ENCODE assay signal across 16 cellular contexts in the genomic region with DNA sequence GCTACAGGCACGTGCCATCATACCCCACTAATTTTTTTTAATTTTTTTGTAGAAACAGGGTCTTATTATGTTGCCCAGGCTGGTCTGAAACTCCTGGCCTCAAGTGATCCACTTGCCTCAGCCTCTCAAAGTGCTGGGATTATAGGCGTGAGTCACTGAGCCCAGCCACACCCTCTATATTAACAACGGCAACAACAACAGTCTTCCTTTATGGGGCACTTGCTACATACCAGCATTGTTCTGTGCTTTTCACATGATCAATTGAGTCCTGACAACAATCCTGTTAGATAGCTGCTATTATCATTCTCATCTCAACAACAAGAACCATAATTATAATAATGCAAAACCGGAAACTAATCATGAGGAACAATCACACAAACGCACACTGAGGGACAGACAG. TPM values are rescaled to one million over a fixed set of nuclear protein-coding genes. Genes with fewer than 3 reads are reported as not detected.
DNase-seq lines count a peak whose midpoint lies in the region; ATAC-seq, FAIRE-seq and TF ChIP-seq lines count a peak whose summit lies in the region.
"Had no signal": no experiment of that assay in that cellular context is flagged by ENCODE, and none has a peak within 500 bp of the region (broad histone marks: within the 10 kb centered on the region; RNA-seq: fewer than 3 reads in every experiment).

No MANE protein-coding gene starts in this region.

- POLR2A ChIA-PET in K562 (lab: Yijun Ruan, JAX), result interaction anchor here (1.0 to 1.5 kb wide), 3 partner anchors 12 to 22 kb away, joined by 3 to 4 read pairs (median 4); partner anchors contain the start of genes ARL5C and RPL19
- POLR2A ChIA-PET in CD8-positive, alpha-beta T cell (lab: Charles Lee), result no interaction called here

- no peak for TF ChIP-seq CTCF in K562 (IDR thresholded peaks at IDR 0.05 in 2 of 3, conservative IDR thresholded peaks at IDR 0.05 in 1 of 3; ENCODE audit: insufficient read depth in 2 of 3, low read depth in 1 of 3, low read length in 3 of 3)
- no peak for TF ChIP-seq CTCF in CD8-positive, alpha-beta T cell (IDR thresholded peaks at IDR 0.05)

- no peak for TF ChIP-seq EP300 in K562 (IDR thresholded peaks at IDR 0.05; ENCODE audit: low read length)

- H3K27ac ChIP-seq in ACC112 (ENCODE audit: low read depth, low read length), result peak overlapping the region; percentile 70
- H3K27ac ChIP-seq in K562 (ENCODE audit: extremely low read depth, low read depth, low read length), result no peak overlapping the region; the same call in 2 of the 3 replicates
- H3K27ac ChIP-seq in CD8-positive, alpha-beta T cell (ENCODE audit: low read depth, low read length), result no peak overlapping the region
- H3K27ac ChIP-seq: sigmoid colon had no signal

- H2AFZ ChIP-seq in ACC112 (ENCODE audit: low read length, unreplicated experiment), result no peak overlapping the region
- H2AFZ ChIP-seq in K562 (ENCODE audit: low read depth, low read length), result no peak overlapping the region

- peaks cover 40% of the 10 kb centered on the region for H3K36me3 Mint-ChIP-seq in CD8-positive, alpha-beta T cell

- in situ Hi-C loops in K562 (cut with MboI), result no loop called here

- DNase-seq in MG63 (peak; percentile 65), K562 (ENCODE audit: extremely low read depth in 1 of 4, low spot score in 3 of 4) (no peak), lung microvascular endothelial cell (ENCODE audit: low read depth in 2 of 2) (peak; percentile 57 to 70)
- DNase-seq in stimulated activated naive CD4-positive, alpha-beta T cell treated with Interleukin-2 at 50 U/mL for 16 hours (lab: John Stamatoyannopoulos, UW), result no peak
- DNase-seq in CD8-positive, alpha-beta T cell, result no peak
- DNase-seq: activated B cell treated with CpG ODN at 0.5 μM for 24 hours; activated T-cell treated with anti-CD3 and anti-CD28 coated beads, Interleukin-2, amount 50 U/mL, for 1 hour; GF-D8; Karpas-422; NCI-H446 treated with DMSO at 0.1 percent for 48 hours; SHP77; sigmoid colon; tibial artery had no signal

- WGBS in K562 (ENCODE audit: insufficient coverage, low coverage, missing lambda C conversion rate), result 38% methylated on average over 5 of the region's 5 CpGs

- BruUV-seq in K562 (replicated peaks; lab: Mats Ljungman, UMichigan), result no TSS peak

- no peaks in the 10 kb centered on the region for H3K27me3 Mint-ChIP-seq in CD8-positive, alpha-beta T cell (ENCODE audit: low read depth)

- H3K79me2 ChIP-seq in ACC112 (ENCODE audit: control insufficient read depth, insufficient read depth, low read length, unreplicated experiment) (no peaks in the 10 kb centered on the region), K562 (ENCODE audit: control insufficient read depth, insufficient read depth, low read length) (no peaks in the 10 kb centered on the region)

- no peak overlapping the region for H3K4me2 ChIP-seq in K562 (ENCODE audit: insufficient read depth, low read length)

- no peak overlapping the region for H3K27ac Mint-ChIP-seq in CD8-positive, alpha-beta T cell
- H3K27ac Mint-ChIP-seq: activated B cell treated with CpG ODN at 0.5 μM for 24 hours had no signal

- peaks cover 5% of the 10 kb centered on the region for H3K9me1 ChIP-seq in K562 (ENCODE audit: control insufficient read depth, insufficient read depth, low read length)

- H3K9me3 ChIP-seq in MG63, result no peaks in the 10 kb centered on the region
- H3K9me3 ChIP-seq in K562 (replicated peaks; ENCODE audit: control insufficient read depth, insufficient read depth, low read depth, low read length), result no peaks in the 10 kb centered on the region
- H3K9me3 ChIP-seq in CD8-positive, alpha-beta T cell (ENCODE audit: low read length), result no peaks in the 10 kb centered on the region
- H3K9me3 ChIP-seq: sigmoid colon, tibial artery had no signal

- no peak for TF ChIP-seq RAD21 in K562 (CRISPR knock-in tag; conservative IDR thresholded peaks at IDR 0.05 in 1 of 2, IDR thresholded peaks at IDR 0.05 in 1 of 2)

- H3K36me3 ChIP-seq in ACC112 (ENCODE audit: insufficient read depth, low read length), result peaks cover 11% of the 10 kb centered on the region; the same call in 1 of the 2 replicates
- peaks cover 42% of the 10 kb centered on the region for H3K36me3 ChIP-seq in MG63
- peaks cover 21% of the 10 kb centered on the region; the same call in 2 of the 3 replicates for H3K36me3 ChIP-seq in K562 (ENCODE audit: control insufficient read depth, insufficient read depth, low read length)
- no peaks in the 10 kb centered on the region for H3K36me3 ChIP-seq in CD8-positive, alpha-beta T cell (ENCODE audit: insufficient read depth, low read length)

- H3K9me3 Mint-ChIP-seq in CD8-positive, alpha-beta T cell, result no peaks in the 10 kb centered on the region
- H3K9me3 Mint-ChIP-seq: activated B cell treated with CpG ODN at 0.5 μM for 24 hours had no signal

- ATAC-seq in K562, result no peak
- ATAC-seq in HG03039 (IDR thresholded peaks at IDR 0.05; ENCODE audit: unreplicated experiment), result no peak
- ATAC-seq in GM21390 (IDR thresholded peaks at IDR 0.05; ENCODE audit: unreplicated experiment), result no peak
- no peak for ATAC-seq in CD8-positive, alpha-beta T cell

- H3K27me3 ChIP-seq in ACC112 (ENCODE audit: insufficient read depth, low read length), result no peaks in the 10 kb centered on the region
- H3K27me3 ChIP-seq in MG63, result no peaks in the 10 kb centered on the region
- H3K27me3 ChIP-seq in K562 (ENCODE audit: control insufficient read depth in 2 of 2, insufficient read depth in 2 of 2, low read length in 2 of 2), result no peaks in the 10 kb centered on the region
- H3K27me3 ChIP-seq in CD8-positive, alpha-beta T cell (ENCODE audit: insufficient read depth, low read length), result no peaks in the 10 kb centered on the region
- H3K27me3 ChIP-seq: sigmoid colon, tibial artery had no signal

- H3K4me3 ChIP-seq in ACC112 (ENCODE audit: low read depth, low read length), result no peak overlapping the region
- no peak overlapping the region for H3K4me3 ChIP-seq in MG63
- H3K4me3 ChIP-seq in K562, result no peak overlapping the region
- H3K4me3 ChIP-seq in CD8-positive, alpha-beta T cell (ENCODE audit: low read depth, low read length), result no peak overlapping the region
- H3K4me3 ChIP-seq: sigmoid colon, tibial artery had no signal

- H4K20me1 ChIP-seq in K562 (replicated peaks; ENCODE audit: control insufficient read depth, insufficient read depth, low read length), result peaks cover 6% of the 10 kb centered on the region

- H3K9ac ChIP-seq in K562 (ENCODE audit: insufficient read depth in 1 of 2, low read depth in 2 of 2, low read length in 2 of 2), result no peak overlapping the region

- H3K4me3 Mint-ChIP-seq in CD8-positive, alpha-beta T cell, result no peak overlapping the region
- H3K4me3 Mint-ChIP-seq: activated B cell treated with CpG ODN at 0.5 μM for 24 hours had no signal

- CTCF ChIA-PET in K562 (lab: Yijun Ruan, JAX; ENCODE audit: low intra/inter-chr PET ratio), result no interaction called here
- CTCF ChIA-PET in CD8-positive, alpha-beta T cell (lab: Charles Lee), result interaction anchor here (0.6 to 6.6 kb wide), 5 partner anchors 13 to 196 kb away, joined by 3 to 142 read pairs (median 5); partner anchors contain the start of gene ARL5C

- peaks cover 7% of the 10 kb centered on the region for H3K4me1 Mint-ChIP-seq in CD8-positive, alpha-beta T cell (ENCODE audit: low read depth)

- H3K4me1 ChIP-seq in ACC112 (ENCODE audit: control insufficient read depth, insufficient read depth, low read length, unreplicated experiment) (peaks cover 13% of the 10 kb centered on the region), K562 (replicated peaks in 1 of 2; ENCODE audit: control insufficient read depth in 2 of 2, insufficient read depth in 2 of 2, low read length in 2 of 2) (peaks cover 7 to 33% of the 10 kb centered on the region in 2 experiments)
- peaks cover 5% of the 10 kb centered on the region for H3K4me1 ChIP-seq in CD8-positive, alpha-beta T cell (ENCODE audit: insufficient read depth, low read length)

- no peak for TF ChIP-seq POLR2A in K562 (conservative IDR thresholded peaks at IDR 0.05)

- intact Hi-C loops in K562 (cut with micrococcal nuclease), result no loop called here
- intact Hi-C loops in CD8-positive, alpha-beta T cell (cut with DNase I, micrococcal nuclease), result loop anchor here in 1 of 2 experiments (5.0 kb wide), 1 partner anchor 416 kb away; no protein-coding TSS in a partner anchor

- no peak for FAIRE-seq in K562 (lab: Jason Lieb, UNC)

RNA-seq across cellular contexts. Expression of gene ARL5C, which starts 12.6 kb away (rescaled TPM):
- not detected in 2 replicates for total RNA-seq in MG63 (2014; rRNA removed; shearing (Covaris generic); ENCODE audit: low replicate concordance)
- 0.16 TPM in 1 of 2 replicates, not detected in the other for total RNA-seq in K562 (2011; cell fraction: chromatin; rRNA removed; ENCODE audit: low replicate concordance)
- total RNA-seq in K562 (2011; cell fraction: nucleolus; rRNA removed), result not detected in 2 replicates
- not detected in 2 replicates for total RNA-seq in K562 (2011; cell fraction: nucleoplasm; rRNA removed)
- total RNA-seq in K562 (2014; rRNA removed) (not detected in 2 replicates), K562 (2014; rRNA removed; fragmentation: Illumina TruSeq; extraction: Trizol) (not detected in 2 replicates), K562 (2015; rRNA removed; fragmentation: Illumina TruSeq; extraction: Trizol) (not detected in 2 replicates), K562 (2021) (not detected in 2 replicates), lung microvascular endothelial cell (not detected in 2 replicates)
- polyA plus RNA-seq in K562 (2011; rRNA removed) (not detected in 2 replicates), K562 (2014; fragmentation: Illumina TruSeq; extraction: Trizol) (not detected in 2 replicates), K562 (2014; fragmentation: Nextera tagmentation; extraction: Ambion mirVana) (not detected), K562 (2014; rRNA removed) (not detected in 2 replicates)
- not detected in 2 replicates for polyA plus RNA-seq in K562 (2011; cell fraction: cytosol; rRNA removed)
- not detected in 2 replicates for polyA plus RNA-seq in K562 (2011; cell fraction: nucleus; rRNA removed)
- not detected in 2 replicates for polyA plus RNA-seq in K562 (2012)
- not detected in 2 replicates for polyA minus RNA-seq in K562 (2011; rRNA and poly(A)+ RNA removed)
- not detected in 2 replicates for polyA minus RNA-seq in K562 (2011; cell fraction: cytosol; rRNA and poly(A)+ RNA removed)
- not detected in 2 replicates for polyA minus RNA-seq in K562 (2011; cell fraction: nucleus; rRNA and poly(A)+ RNA removed)
- total RNA-seq in CD8-positive, alpha-beta T cell, result not detected
- total RNA-seq: activated B cell treated with CpG ODN at 0.5 μM for 24 hours had no signal
- polyA plus RNA-seq: sigmoid colon had no signal

RNA-seq across cellular contexts. Expression of gene CACNB1, which starts 19.0 kb away (rescaled TPM):
- total RNA-seq in MG63 (2014; rRNA removed; shearing (Covaris generic); ENCODE audit: low replicate concordance), result 2.2 and 2.4 TPM in 2 replicates
- 38.1 and 87.3 TPM in 2 replicates for total RNA-seq in K562 (2011; cell fraction: chromatin; rRNA removed; ENCODE audit: low replicate concordance)
- total RNA-seq in K562 (2011; cell fraction: nucleolus; rRNA removed), result 39.5 and 41.0 TPM in 2 replicates
- total RNA-seq in K562 (2011; cell fraction: nucleoplasm; rRNA removed), result 40.0 and 54.4 TPM in 2 replicates
- total RNA-seq in K562 (2014; rRNA removed), result 2.2 and 3.7 TPM in 2 replicates
- total RNA-seq in K562 (2014; rRNA removed; fragmentation: Illumina TruSeq; extraction: Trizol), result 2.6 and 3.6 TPM in 2 replicates
- 1.7 and 2.0 TPM in 2 replicates for total RNA-seq in K562 (2015; rRNA removed; fragmentation: Illumina TruSeq; extraction: Trizol)
- total RNA-seq in K562 (2021), result 6.7 and 7.4 TPM in 2 replicates
- polyA plus RNA-seq in K562 (2011; rRNA removed), result 3.0 and 3.2 TPM in 2 replicates
- 1.5 and 3.4 TPM in 2 replicates for polyA plus RNA-seq in K562 (2011; cell fraction: cytosol; rRNA removed)
- 10.8 and 29.9 TPM in 2 replicates for polyA plus RNA-seq in K562 (2011; cell fraction: nucleus; rRNA removed)
- polyA plus RNA-seq in K562 (2012), result 2.1 and 2.9 TPM in 2 replicates
- polyA plus RNA-seq in K562 (2014; fragmentation: Illumina TruSeq; extraction: Trizol), result 3.0 and 3.6 TPM in 2 replicates
- polyA plus RNA-seq in K562 (2014; fragmentation: Nextera tagmentation; extraction: Ambion mirVana), result under 1 TPM; 0.08 to 0.18 TPM
- polyA plus RNA-seq in K562 (2014; rRNA removed), result 3.7 and 4.6 TPM in 2 replicates
- 8.4 and 16.2 TPM in 2 replicates for polyA minus RNA-seq in K562 (2011; rRNA and poly(A)+ RNA removed)
- 2.5 and 5.3 TPM in 2 replicates for polyA minus RNA-seq in K562 (2011; cell fraction: cytosol; rRNA and poly(A)+ RNA removed)
- 8.2 and 16.4 TPM in 2 replicates for polyA minus RNA-seq in K562 (2011; cell fraction: nucleus; rRNA and poly(A)+ RNA removed)
- total RNA-seq in lung microvascular endothelial cell, result 0.65 and 0.99 TPM in 2 replicates
- 10 to 100 TPM in 1 of 2 experiments, 1 to 10 TPM in 1; 9.1 to 11.8 TPM for total RNA-seq in CD8-positive, alpha-beta T cell

RNA-seq across cellular contexts. Expression of gene RPL19, which starts 21.6 kb away (rescaled TPM):
- 4,123 and 4,721 TPM in 2 replicates for total RNA-seq in MG63 (2014; rRNA removed; shearing (Covaris generic); ENCODE audit: low replicate concordance)
- 162 and 216 TPM in 2 replicates for total RNA-seq in K562 (2011; cell fraction: chromatin; rRNA removed; ENCODE audit: low replicate concordance)
- 446 and 472 TPM in 2 replicates for total RNA-seq in K562 (2011; cell fraction: nucleolus; rRNA removed)
- 512 and 741 TPM in 2 replicates for total RNA-seq in K562 (2011; cell fraction: nucleoplasm; rRNA removed)
- total RNA-seq in K562 (2014; rRNA removed), result 3,823 and 4,254 TPM in 2 replicates
- 2,411 and 3,109 TPM in 2 replicates for total RNA-seq in K562 (2014; rRNA removed; fragmentation: Illumina TruSeq; extraction: Trizol)
- 3,681 and 3,727 TPM in 2 replicates for total RNA-seq in K562 (2015; rRNA removed; fragmentation: Illumina TruSeq; extraction: Trizol)
- 2,367 and 2,508 TPM in 2 replicates for total RNA-seq in K562 (2021)
- polyA plus RNA-seq in K562 (2011; rRNA removed), result 1,550 and 2,263 TPM in 2 replicates
- polyA plus RNA-seq in K562 (2011; cell fraction: cytosol; rRNA removed), result 1,909 and 2,489 TPM in 2 replicates
- 662 and 945 TPM in 2 replicates for polyA plus RNA-seq in K562 (2011; cell fraction: nucleus; rRNA removed)
- polyA plus RNA-seq in K562 (2012), result 2,279 and 3,326 TPM in 2 replicates
- polyA plus RNA-seq in K562 (2014; fragmentation: Illumina TruSeq; extraction: Trizol), result 4,063 and 4,614 TPM in 2 replicates
- polyA plus RNA-seq in K562 (2014; fragmentation: Nextera tagmentation; extraction: Ambion mirVana), result 1,000 to 10,000 TPM; 3,604 to 4,229 TPM
- polyA plus RNA-seq in K562 (2014; rRNA removed), result 3,808 and 3,851 TPM in 2 replicates
- 920 and 1,322 TPM in 2 replicates for polyA minus RNA-seq in K562 (2011; rRNA and poly(A)+ RNA removed)
- polyA minus RNA-seq in K562 (2011; cell fraction: cytosol; rRNA and poly(A)+ RNA removed), result 617 and 787 TPM in 2 replicates
- 123 and 152 TPM in 2 replicates for polyA minus RNA-seq in K562 (2011; cell fraction: nucleus; rRNA and poly(A)+ RNA removed)
- 1,196 TPM in 2 replicates for total RNA-seq in lung microvascular endothelial cell
- 1,000 to 10,000 TPM; 3,808 to 3,896 TPM for total RNA-seq in CD8-positive, alpha-beta T cell

RNA-seq across cellular contexts. Expression of gene PLXDC1, which starts 27.1 kb away (rescaled TPM):
- not detected in 2 replicates for total RNA-seq in MG63 (2014; rRNA removed; shearing (Covaris generic); ENCODE audit: low replicate concordance)
- not detected in 2 replicates for total RNA-seq in K562 (2011; cell fraction: chromatin; rRNA removed; ENCODE audit: low replicate concordance)
- not detected in 2 replicates for total RNA-seq in K562 (2011; cell fraction: nucleolus; rRNA removed)
- not detected in 2 replicates for total RNA-seq in K562 (2011; cell fraction: nucleoplasm; rRNA removed)
- total RNA-seq in K562 (2014; rRNA removed) (not detected in 2 replicates), K562 (2014; rRNA removed; fragmentation: Illumina TruSeq; extraction: Trizol) (not detected in 2 replicates), K562 (2015; rRNA removed; fragmentation: Illumina TruSeq; extraction: Trizol) (not detected in 2 replicates), K562 (2021) (not detected in 2 replicates), lung microvascular endothelial cell (not detected in 2 replicates)
- polyA plus RNA-seq in K562 (2011; rRNA removed) (0.11 TPM in 1 of 2 replicates, not detected in the other), K562 (2014; fragmentation: Illumina TruSeq; extraction: Trizol) (not detected in 2 replicates), K562 (2014; fragmentation: Nextera tagmentation; extraction: Ambion mirVana) (not detected), K562 (2014; rRNA removed) (not detected in 2 replicates)
- not detected in 2 replicates for polyA plus RNA-seq in K562 (2011; cell fraction: cytosol; rRNA removed)
- polyA plus RNA-seq in K562 (2011; cell fraction: nucleus; rRNA removed), result 0.21 and 0.29 TPM in 2 replicates
- polyA plus RNA-seq in K562 (2012), result 0.01 and 0.03 TPM in 2 replicates
- not detected in 2 replicates for polyA minus RNA-seq in K562 (2011; rRNA and poly(A)+ RNA removed)
- polyA minus RNA-seq in K562 (2011; cell fraction: cytosol; rRNA and poly(A)+ RNA removed), result not detected in 2 replicates
- not detected in 2 replicates for polyA minus RNA-seq in K562 (2011; cell fraction: nucleus; rRNA and poly(A)+ RNA removed)
- 10 to 100 TPM; 66.5 to 75.7 TPM for total RNA-seq in CD8-positive, alpha-beta T cell
- total RNA-seq: activated B cell treated with CpG ODN at 0.5 μM for 24 hours had no signal

RNA-seq across cellular contexts. Expression of gene STAC2, which starts 47.2 kb away (rescaled TPM):
- total RNA-seq in MG63 (2014; rRNA removed; shearing (Covaris generic); ENCODE audit: low replicate concordance), result not detected in 2 replicates
- not detected in 2 replicates for total RNA-seq in K562 (2011; cell fraction: chromatin; rRNA removed; ENCODE audit: low replicate concordance)
- total RNA-seq in K562 (2011; cell fraction: nucleolus; rRNA removed), result not detected in 2 replicates
- not detected in 2 replicates for total RNA-seq in K562 (2011; cell fraction: nucleoplasm; rRNA removed)
- not detected in 2 replicates for total RNA-seq in K562 (2014; rRNA removed)
- not detected in 2 replicates for total RNA-seq in K562 (2014; rRNA removed; fragmentation: Illumina TruSeq; extraction: Trizol)
- not detected in 2 replicates for total RNA-seq in K562 (2015; rRNA removed; fragmentation: Illumina TruSeq; extraction: Trizol)
- total RNA-seq in K562 (2021), result not detected in 2 replicates
- polyA plus RNA-seq in K562 (2011; rRNA removed), result not detected in 2 replicates
- not detected in 2 replicates for polyA plus RNA-seq in K562 (2011; cell fraction: cytosol; rRNA removed)
- polyA plus RNA-seq in K562 (2011; cell fraction: nucleus; rRNA removed), result not detected in 2 replicates
- not detected in 2 replicates for polyA plus RNA-seq in K562 (2012)
- polyA plus RNA-seq in K562 (2014; fragmentation: Illumina TruSeq; extraction: Trizol), result not detected in 2 replicates
- not detected for polyA plus RNA-seq in K562 (2014; fragmentation: Nextera tagmentation; extraction: Ambion mirVana)
- not detected in 2 replicates for polyA plus RNA-seq in K562 (2014; rRNA removed)
- not detected in 2 replicates for polyA minus RNA-seq in K562 (2011; rRNA and poly(A)+ RNA removed)
- polyA minus RNA-seq in K562 (2011; cell fraction: cytosol; rRNA and poly(A)+ RNA removed), result not detected in 2 replicates
- polyA minus RNA-seq in K562 (2011; cell fraction: nucleus; rRNA and poly(A)+ RNA removed), result not detected in 2 replicates
- total RNA-seq in lung microvascular endothelial cell, result not detected in 2 replicates
- total RNA-seq in CD8-positive, alpha-beta T cell, result under 1 TPM; 0.11 to 0.17 TPM
- total RNA-seq: activated B cell treated with CpG ODN at 0.5 μM for 24 hours had no signal

Comparison
In these comparisons a context has a peak if more than half of its experiments do, and no peak if none do; other contexts are left out.
1. DNase-seq: peak in MG63 (single experiment) and lung microvascular endothelial cell (2 of 2); none in K562 (0 of 4), stimulated activated naive CD4-positive, alpha-beta T cell treated with Interleukin-2 at 50 U/mL for 16 hours (single experiment) and CD8-positive, alpha-beta T cell (0 of 7).